Comparison of ENCODE assay signal across 1 cellular context in the genomic region with DNA sequence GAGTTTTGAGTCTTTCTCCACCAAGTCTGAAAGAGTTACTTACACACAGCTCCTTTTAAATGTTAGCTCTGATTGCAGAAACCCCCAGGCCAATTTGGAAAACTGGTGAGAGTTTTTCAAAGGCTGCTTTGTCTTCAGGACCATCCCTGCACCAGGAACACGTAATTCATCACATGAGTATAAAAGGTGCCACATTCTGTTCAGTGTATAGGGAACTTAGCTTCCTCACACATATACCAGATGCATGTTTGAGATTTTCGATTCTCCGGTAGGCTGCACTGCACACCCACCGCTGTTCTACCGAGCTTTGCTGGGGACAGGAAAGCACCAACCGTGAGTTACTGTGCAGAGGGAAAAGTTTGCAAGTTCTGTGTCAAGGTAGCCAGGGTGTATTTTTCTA.
TF ChIP-seq lines count a peak whose summit lies in the region.

No MANE protein-coding gene starts in this region.

TF ChIP-seq in GM23338, 12 proteins besides CTCF, POLR2A, EP300 and RAD21 (continued from another document):
- TF ChIP-seq, protein P1, sequence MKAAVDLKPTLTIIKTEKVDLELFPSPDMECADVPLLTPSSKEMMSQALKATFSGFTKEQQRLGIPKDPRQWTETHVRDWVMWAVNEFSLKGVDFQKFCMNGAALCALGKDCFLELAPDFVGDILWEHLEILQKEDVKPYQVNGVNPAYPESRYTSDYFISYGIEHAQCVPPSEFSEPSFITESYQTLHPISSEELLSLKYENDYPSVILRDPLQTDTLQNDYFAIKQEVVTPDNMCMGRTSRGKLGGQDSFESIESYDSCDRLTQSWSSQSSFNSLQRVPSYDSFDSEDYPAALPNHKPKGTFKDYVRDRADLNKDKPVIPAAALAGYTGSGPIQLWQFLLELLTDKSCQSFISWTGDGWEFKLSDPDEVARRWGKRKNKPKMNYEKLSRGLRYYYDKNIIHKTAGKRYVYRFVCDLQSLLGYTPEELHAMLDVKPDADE (IDR thresholded peaks at IDR 0.05): no peak
